ENCODE assay signal across 17 cellular contexts in the genomic region with DNA sequence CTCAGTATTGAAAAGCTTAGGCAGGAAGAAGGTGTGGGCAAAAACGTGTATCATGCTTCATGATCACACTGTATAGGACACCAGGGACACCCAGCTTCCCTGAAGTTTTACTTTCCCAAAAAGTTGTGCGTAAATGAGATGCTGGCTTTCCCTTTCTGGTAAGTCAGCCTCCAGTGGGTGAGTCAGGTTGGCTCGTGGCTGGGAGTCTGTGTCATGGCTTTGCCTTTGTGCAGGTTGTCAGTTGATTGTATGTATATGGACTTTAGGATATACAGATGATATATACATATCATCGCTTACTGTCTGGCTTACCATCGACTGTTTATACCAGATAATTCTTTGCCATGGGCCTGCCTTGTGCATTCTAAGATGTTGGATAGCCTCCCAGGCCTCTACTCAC. TPM values are rescaled to one million over a fixed set of nuclear protein-coding genes. Genes with fewer than 3 reads are reported as not detected.
DNase-seq lines count a peak whose midpoint lies in the region; ATAC-seq and TF ChIP-seq lines count a peak whose summit lies in the region.
"Had no signal": no experiment of that assay in that cellular context is flagged by ENCODE, and none has a peak within 500 bp of the region (broad histone marks: within the 10 kb centered on the region; RNA-seq: fewer than 3 reads in every experiment).

No MANE protein-coding gene starts in this region.

- H3K9me3 ChIP-seq in CD8-positive, alpha-beta memory T cell (ENCODE audit: low read length), result no peaks in the 10 kb centered on the region
- no peaks in the 10 kb centered on the region for H3K9me3 ChIP-seq in MG63

- H3K4me1 ChIP-seq in CD8-positive, alpha-beta memory T cell (ENCODE audit: insufficient read depth, low read length), result peaks cover 37% of the 10 kb centered on the region

- DNase-seq in CD8-positive, alpha-beta memory T cell, result no peak
- DNase-seq in MG63 (peak; percentile 44), epithelial cell of esophagus (ENCODE audit: low read depth) (peak; percentile 52), inferior parietal cortex (ENCODE audit: extremely low spot score) (no peak), Right ventricle myocardium inferior (ENCODE audit: missing footprints) (no peak)
- DNase-seq in natural killer cell treated with Interleukin-12 subunit alpha and Interleukin-12 subunit beta and Interleukin-15 and Interleukin-18, amount 100 ng/mL, for 72 hours (ENCODE audit: low spot score), result no peak
- no peak for DNase-seq in activated naive CD4-positive, alpha-beta T cell treated with anti-CD3 and anti-CD28 coated beads for 36 hours
- DNase-seq: AML-193, MM.1S, NCI-H1092 treated with DMSO at 0.1 percent for 48 hours, NCI-H146, NCI-H2029, NCI-H2227 treated with DMSO at 0.1 percent for 48 hours, NCI-H510A treated with DMSO at 0.1 percent for 48 hours, NCI-H748 treated with DMSO at 0.1 percent for 48 hours had no signal

- intact Hi-C loops in activated naive CD4-positive, alpha-beta T cell treated with anti-CD3 and anti-CD28 coated beads for 36 hours (cut with micrococcal nuclease), result no loop called here
- intact Hi-C loops in Right ventricle myocardium inferior (cut with DNase I), result no loop called here

- POLR2A ChIA-PET in CD8-positive, alpha-beta memory T cell (lab: Charles Lee), result no interaction called here

- H3K9me3 Mint-ChIP-seq in CD8-positive, alpha-beta memory T cell, result no peaks in the 10 kb centered on the region
- no peaks in the 10 kb centered on the region for H3K9me3 Mint-ChIP-seq in natural killer cell treated with Interleukin-12 subunit alpha and Interleukin-12 subunit beta and Interleukin-15 and Interleukin-18, amount 100 ng/mL, for 72 hours
- no peaks in the 10 kb centered on the region for H3K9me3 Mint-ChIP-seq in activated naive CD4-positive, alpha-beta T cell treated with anti-CD3 and anti-CD28 coated beads for 36 hours

- no peak overlapping the region for H3K4me3 ChIP-seq in CD8-positive, alpha-beta memory T cell (ENCODE audit: low read length)
- no peak overlapping the region for H3K4me3 ChIP-seq in MG63
- H3K4me3 ChIP-seq in epithelial cell of esophagus (ENCODE audit: low read length), result no peak overlapping the region

- peak overlapping the region in 3 of 7 donors; percentile 59 to 78 (median 75) for H3K4me3 Mint-ChIP-seq in CD8-positive, alpha-beta memory T cell
- peak overlapping the region; percentile 46 for H3K4me3 Mint-ChIP-seq in natural killer cell treated with Interleukin-12 subunit alpha and Interleukin-12 subunit beta and Interleukin-15 and Interleukin-18, amount 100 ng/mL, for 72 hours
- no peak overlapping the region for H3K4me3 Mint-ChIP-seq in activated naive CD4-positive, alpha-beta T cell treated with anti-CD3 and anti-CD28 coated beads for 36 hours

- H3K27ac Mint-ChIP-seq in CD8-positive, alpha-beta memory T cell, result peak overlapping the region; percentile 41 to 96 (median 82)
- H3K27ac Mint-ChIP-seq in natural killer cell treated with Interleukin-12 subunit alpha and Interleukin-12 subunit beta and Interleukin-15 and Interleukin-18, amount 100 ng/mL, for 72 hours, result peak overlapping the region; percentile 97 to 99
- no peak overlapping the region for H3K27ac Mint-ChIP-seq in activated naive CD4-positive, alpha-beta T cell treated with anti-CD3 and anti-CD28 coated beads for 36 hours

- H3K27me3 Mint-ChIP-seq in CD8-positive, alpha-beta memory T cell, result peaks cover 0 to 4% of the 10 kb centered on the region in 2 donors
- no peaks in the 10 kb centered on the region for H3K27me3 Mint-ChIP-seq in natural killer cell treated with Interleukin-12 subunit alpha and Interleukin-12 subunit beta and Interleukin-15 and Interleukin-18, amount 100 ng/mL, for 72 hours
- no peaks in the 10 kb centered on the region for H3K27me3 Mint-ChIP-seq in activated naive CD4-positive, alpha-beta T cell treated with anti-CD3 and anti-CD28 coated beads for 36 hours (ENCODE audit: low read depth)

- TF ChIP-seq CTCF in epithelial cell of esophagus (IDR thresholded peaks at IDR 0.05; ENCODE audit: insufficient read depth, low read depth, low read length, missing control alignments), result no peak

- ATAC-seq in natural killer cell treated with Interleukin-12 subunit alpha and Interleukin-12 subunit beta and Interleukin-15 and Interleukin-18, amount 100 ng/mL, for 72 hours, result no peak
- ATAC-seq in GM21717 (IDR thresholded peaks at IDR 0.05; ENCODE audit: unreplicated experiment) (no peak), Right ventricle myocardium inferior (no peak)

- H3K36me3 Mint-ChIP-seq in CD8-positive, alpha-beta memory T cell, result peaks cover 5 to 29% (median 9%) of the 10 kb centered on the region in 3 donors
- H3K36me3 Mint-ChIP-seq in natural killer cell treated with Interleukin-12 subunit alpha and Interleukin-12 subunit beta and Interleukin-15 and Interleukin-18, amount 100 ng/mL, for 72 hours, result no peaks in the 10 kb centered on the region
- no peaks in the 10 kb centered on the region for H3K36me3 Mint-ChIP-seq in activated naive CD4-positive, alpha-beta T cell treated with anti-CD3 and anti-CD28 coated beads for 36 hours (ENCODE audit: low read depth)

- H3K36me3 ChIP-seq in CD8-positive, alpha-beta memory T cell (ENCODE audit: insufficient read depth, low read length), result no peaks in the 10 kb centered on the region
- H3K36me3 ChIP-seq in MG63, result no peaks in the 10 kb centered on the region; the same call in 1 of the 2 replicates

- CTCF ChIA-PET in CD8-positive, alpha-beta memory T cell (lab: Charles Lee), result interaction anchor here (0.9 to 1.4 kb wide), 2 partner anchors 11 to 32 kb away, joined by 3 read pairs; no protein-coding TSS in a partner anchor
- CTCF ChIA-PET in activated naive CD4-positive, alpha-beta T cell treated with anti-CD3 and anti-CD28 coated beads for 36 hours (lab: Charles Lee), result interaction anchor here (0.6 kb wide), 2 partner anchors 261 to 1018 kb away, joined by 3 to 4 read pairs; no protein-coding TSS in a partner anchor

- no peak overlapping the region for H3K27ac ChIP-seq in CD8-positive, alpha-beta memory T cell (ENCODE audit: low read depth, low read length)
- H3K27ac ChIP-seq: C4-2B had no signal

- peaks cover 65 to 75% (median 68%) of the 10 kb centered on the region in 3 donors for H3K4me1 Mint-ChIP-seq in CD8-positive, alpha-beta memory T cell
- peaks cover 64 to 77% of the 10 kb centered on the region in 2 donors for H3K4me1 Mint-ChIP-seq in natural killer cell treated with Interleukin-12 subunit alpha and Interleukin-12 subunit beta and Interleukin-15 and Interleukin-18, amount 100 ng/mL, for 72 hours (ENCODE audit: low read depth in 2 of 2)
- H3K4me1 Mint-ChIP-seq in activated naive CD4-positive, alpha-beta T cell treated with anti-CD3 and anti-CD28 coated beads for 36 hours (ENCODE audit: low read depth), result no peaks in the 10 kb centered on the region

- no peaks in the 10 kb centered on the region for H3K27me3 ChIP-seq in CD8-positive, alpha-beta memory T cell (ENCODE audit: insufficient read depth, low read length, poor library complexity, severe bottlenecking)
- H3K27me3 ChIP-seq in MG63, result no peaks in the 10 kb centered on the region

RNA-seq across cellular contexts. Expression of gene ADRB2, which starts 34.2 kb away (rescaled TPM):
- 1 to 10 TPM; 1.6 to 2.1 TPM for total RNA-seq in CD8-positive, alpha-beta memory T cell
- polyA plus RNA-seq in CD8-positive, alpha-beta memory T cell, result 25.7 TPM
- 5.3 and 12.9 TPM in 2 replicates for total RNA-seq in MG63 (2014; rRNA removed; shearing (Covaris generic); ENCODE audit: low replicate concordance)
- total RNA-seq in natural killer cell treated with Interleukin-12 subunit alpha and Interleukin-12 subunit beta and Interleukin-15 and Interleukin-18, amount 100 ng/mL, for 72 hours, result 1 to 10 TPM; 3.8 to 4.4 TPM
- under 1 TPM; 0.21 to 0.32 TPM for total RNA-seq in activated naive CD4-positive, alpha-beta T cell treated with anti-CD3 and anti-CD28 coated beads for 36 hours
- total RNA-seq in Right ventricle myocardium inferior, result 5.5 TPM

Comparison
In these comparisons a context has a peak if more than half of its experiments do, and no peak if none do; other contexts are left out.
1. DNase-seq: peak in MG63 (single experiment) and epithelial cell of esophagus (single experiment); none in CD8-positive, alpha-beta memory T cell (0 of 5), natural killer cell treated with Interleukin-12 subunit alpha and Interleukin-12 subunit beta and Interleukin-15 and Interleukin-18, amount 100 ng/mL, for 72 hours (single experiment), activated naive CD4-positive, alpha-beta T cell treated with anti-CD3 and anti-CD28 coated beads for 36 hours (single experiment), inferior parietal cortex (single experiment) and Right ventricle myocardium inferior (single experiment).